In genomic region chr10:12129222-12130111, GRCh38 we compare ENCODE assay signal across 8 cellular contexts. TPM values are rescaled to one million over a fixed set of nuclear protein-coding genes. Genes with fewer than 3 reads are reported as not detected.
DNase-seq lines count a peak whose midpoint lies in the region; ATAC-seq and TF ChIP-seq lines count a peak whose summit lies in the region.

SEC61A2 (plus strand) TSS chr10:12129677; CDS start chr10:12129788, 111 bp downstream.

- H3K4me3 ChIP-seq in DOHH2 (ENCODE audit: low read length) (peak within 1 kb of the TSS; percentile 90), Karpas-422 (ENCODE audit: low read length) (peak within 1 kb of the TSS; percentile 90)

- H4K20me1 ChIP-seq in DOHH2 (ENCODE audit: control insufficient read depth, insufficient read depth, low read depth, low read length) (0 out of 2 replicates have a peak, but pooled peaks cover 4% of the 10 kb centered on the region), Karpas-422 (ENCODE audit: insufficient read depth, low read depth, low read length) (no peaks in the 10 kb centered on the region)

- ATAC-seq in GM21825 (IDR thresholded peaks at IDR 0.05; ENCODE audit: unreplicated experiment), result peak; percentile 88
- ATAC-seq in activated T-helper 17 cell treated with anti-CD3 and anti-CD28 coated beads, Interleukin-2, amount 50 U/mL, for 72 hours (replicated peaks), result peak; percentile 95
- ATAC-seq in stimulated activated naive CD8-positive, alpha-beta T cell treated with anti-CD3 and anti-CD28 coated beads, Interleukin-15, Interleukin-2, amounts not matched to agents 100 U/mL and 50 U/mL, for 24 hours, result peak; percentile 96

- no peaks in the 10 kb centered on the region for H3K9me3 ChIP-seq in DOHH2 (ENCODE audit: control insufficient read depth, insufficient read depth, low read length)
- H3K9me3 ChIP-seq in Karpas-422 (ENCODE audit: low read length), result no peaks in the 10 kb centered on the region

- peaks cover 5% of the 10 kb centered on the region for H3F3A ChIP-seq in DOHH2 (ENCODE audit: control insufficient read depth, insufficient read depth)

- peak within 1 kb of the TSS; percentile 91 for H3K9ac ChIP-seq in Karpas-422 (ENCODE audit: low read length)

- H3K27me3 Mint-ChIP-seq in activated T-helper 17 cell treated with anti-CD3 and anti-CD28 coated beads, Interleukin-2, amount 50 U/mL, for 72 hours, result no peaks in the 10 kb centered on the region
- H3K27me3 Mint-ChIP-seq in nephron (ENCODE audit: low read depth), result no peaks in the 10 kb centered on the region

- H3K36me3 ChIP-seq in DOHH2 (ENCODE audit: control insufficient read depth, low read length), result peaks cover 6% of the 10 kb centered on the region
- peaks cover 4% of the 10 kb centered on the region; the same call in 1 of the 2 replicates for H3K36me3 ChIP-seq in Karpas-422 (ENCODE audit: insufficient read depth, low read length)

- peak within 1 kb of the TSS; percentile 97 for H3K4me2 ChIP-seq in DOHH2 (ENCODE audit: low read length)
- peak within 1 kb of the TSS; percentile 90 for H3K4me2 ChIP-seq in Karpas-422 (ENCODE audit: low read depth, low read length, poor library complexity, severe bottlenecking)

- H3K27ac Mint-ChIP-seq in activated T-helper 17 cell treated with anti-CD3 and anti-CD28 coated beads, Interleukin-2, amount 50 U/mL, for 72 hours, result peak within 1 kb of the TSS; percentile 91
- peak within 1 kb of the TSS; percentile 74 to 92 (median 92) for H3K27ac Mint-ChIP-seq in nephron

- H3K4me1 Mint-ChIP-seq in activated T-helper 17 cell treated with anti-CD3 and anti-CD28 coated beads, Interleukin-2, amount 50 U/mL, for 72 hours, result peaks cover 13% of the 10 kb centered on the region
- H3K4me1 Mint-ChIP-seq in nephron, result peaks cover 6% of the 10 kb centered on the region

- H3K9me2 ChIP-seq in DOHH2 (replicated peaks; ENCODE audit: control insufficient read depth, low read length) (no peaks in the 10 kb centered on the region), Karpas-422 (replicated peaks; ENCODE audit: insufficient read depth, low read length) (no peaks in the 10 kb centered on the region)

- H3K9me3 Mint-ChIP-seq in activated T-helper 17 cell treated with anti-CD3 and anti-CD28 coated beads, Interleukin-2, amount 50 U/mL, for 72 hours, result no peaks in the 10 kb centered on the region
- no peaks in the 10 kb centered on the region for H3K9me3 Mint-ChIP-seq in nephron

- H3K4me1 ChIP-seq in DOHH2 (ENCODE audit: control insufficient read depth, low read length) (peaks cover 15% of the 10 kb centered on the region), Karpas-422 (ENCODE audit: low read length) (peaks cover 8% of the 10 kb centered on the region)

- H3K27me3 ChIP-seq in DOHH2 (ENCODE audit: control insufficient read depth, low read length) (no peaks in the 10 kb centered on the region), Karpas-422 (ENCODE audit: low read length) (no peaks in the 10 kb centered on the region)

- peak; percentile 98 for DNase-seq in Karpas-422
- DNase-seq in RPMI7951 (ENCODE audit: low read depth), result peak; percentile 88
- DNase-seq in fibroblast of peridontal ligament (ENCODE audit: extremely low read depth), result peak; percentile 81
- peak; percentile 100 for DNase-seq in stimulated activated naive CD8-positive, alpha-beta T cell treated with anti-CD3 and anti-CD28 coated beads, Interleukin-15, Interleukin-2, amounts not matched to agents 100 U/mL and 50 U/mL, for 24 hours

- peak within 1 kb of the TSS; percentile 70 for H3K27ac ChIP-seq in DOHH2 (ENCODE audit: low read depth, low read length)
- H3K27ac ChIP-seq in Karpas-422 (ENCODE audit: low read length), result peak within 1 kb of the TSS; percentile 65

- no peak for TF ChIP-seq CTCF in DOHH2 (IDR thresholded peaks at IDR 0.05; ENCODE audit: low read depth, low read length, poor library complexity, severe bottlenecking)
- TF ChIP-seq CTCF in nephron (IDR thresholded peaks at IDR 0.05; ENCODE audit: unreplicated experiment in 3 of 3), result no peak

- H3K4me3 Mint-ChIP-seq in activated T-helper 17 cell treated with anti-CD3 and anti-CD28 coated beads, Interleukin-2, amount 50 U/mL, for 72 hours, result peak within 1 kb of the TSS; percentile 89
- H3K4me3 Mint-ChIP-seq in nephron, result peak within 1 kb of the TSS; percentile 89 to 95 (median 92)

- H3K36me3 Mint-ChIP-seq in activated T-helper 17 cell treated with anti-CD3 and anti-CD28 coated beads, Interleukin-2, amount 50 U/mL, for 72 hours (ENCODE audit: low read depth), result peaks cover 27% of the 10 kb centered on the region
- H3K36me3 Mint-ChIP-seq in nephron (ENCODE audit: low read depth), result peaks cover 20% of the 10 kb centered on the region

- H2AFZ ChIP-seq in Karpas-422 (ENCODE audit: low read length), result peak within 1 kb of the TSS; percentile 93

- H3K79me2 ChIP-seq in DOHH2 (ENCODE audit: control insufficient read depth, low read length), result peaks cover 24% of the 10 kb centered on the region
- H3K79me2 ChIP-seq in Karpas-422 (ENCODE audit: low read length), result peaks cover 35% of the 10 kb centered on the region

RNA-seq across cellular contexts. Expression of gene SEC61A2, which starts in this region (rescaled TPM):
- 6.6 and 17.7 TPM in 2 replicates for total RNA-seq in Karpas-422 (2014; rRNA removed; shearing (Covaris generic); ENCODE audit: low replicate concordance)
- total RNA-seq in RPMI7951 (2014; rRNA removed; shearing (Covaris generic)), result 11.4 and 13.0 TPM in 2 replicates
- 10 to 100 TPM; 16.0 to 22.3 TPM for total RNA-seq in activated T-helper 17 cell treated with anti-CD3 and anti-CD28 coated beads, Interleukin-2, amount 50 U/mL, for 72 hours

Comparison
In these comparisons a context has a peak if more than half of its experiments do, and no peak if none do; other contexts are left out.
1. Peak in every context shown above with its lines: DNase-seq, ATAC-seq, H3K4me3 ChIP-seq and H3K27ac ChIP-seq.